ENCODE assay signal across 10 cellular contexts in the genomic region with DNA sequence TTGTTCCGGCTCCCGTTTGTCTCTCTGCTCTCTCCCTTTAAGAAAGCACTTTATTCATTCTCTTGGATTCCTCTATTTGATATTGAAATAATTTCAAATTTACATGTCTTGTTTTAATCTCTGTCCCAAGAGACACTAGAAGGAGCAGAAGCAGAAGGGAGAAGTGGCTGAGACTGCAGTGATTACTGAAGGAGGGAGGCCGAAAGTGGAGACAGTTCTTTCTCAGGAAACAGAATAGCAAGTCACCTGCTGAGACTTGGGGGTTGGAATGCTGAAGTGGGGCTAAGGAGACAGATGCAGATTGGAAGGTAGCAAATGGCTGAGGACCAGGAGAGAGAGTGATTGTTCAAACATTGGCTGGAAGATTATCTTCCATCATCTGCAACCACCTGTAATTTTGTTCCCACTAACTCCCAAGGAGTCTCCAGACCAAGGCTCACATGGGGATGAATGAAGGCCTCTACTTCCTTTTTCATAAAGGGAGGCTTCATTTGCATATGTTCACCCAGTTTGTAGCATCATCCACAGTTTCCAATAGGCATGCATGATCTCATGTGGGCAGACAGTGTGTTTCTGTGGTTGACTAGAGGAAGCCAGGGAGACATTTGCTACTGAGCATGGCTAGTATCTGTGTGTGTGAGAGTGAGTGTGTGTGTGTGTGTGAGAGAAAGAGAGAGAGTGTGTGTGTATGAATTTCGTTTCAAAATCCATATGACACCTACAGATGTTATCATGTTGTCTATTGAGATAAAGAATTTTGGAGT. TPM values are rescaled to one million over a fixed set of nuclear protein-coding genes. Genes with fewer than 3 reads are reported as not detected.
A peak's percentile ranks its signal among the peaks of the same experiment; 100 is the strongest.
DNase-seq lines count a peak whose midpoint lies in the region; ATAC-seq and TF ChIP-seq lines count a peak whose summit lies in the region.
"Had no signal": no experiment of that assay in that cellular context is flagged by ENCODE, and none has a peak within 500 bp of the region (broad histone marks: within the 10 kb centered on the region; RNA-seq: fewer than 3 reads in every experiment).

No MANE protein-coding gene starts in this region.

- intact Hi-C loops in left ventricle myocardium superior (cut with micrococcal nuclease), result no loop called here

- no peak overlapping the region for H3K27ac Mint-ChIP-seq in activated T-helper 17 cell treated with anti-CD3 and anti-CD28 coated beads, Interleukin-2, amount 50 U/mL, for 72 hours
- no peak overlapping the region for H3K27ac Mint-ChIP-seq in endothelial cell (ENCODE audit: unreplicated experiment)

- H3K36me3 Mint-ChIP-seq in activated T-helper 17 cell treated with anti-CD3 and anti-CD28 coated beads, Interleukin-2, amount 50 U/mL, for 72 hours (ENCODE audit: low read depth), result no peaks in the 10 kb centered on the region
- peaks cover under 1% of the 10 kb centered on the region for H3K36me3 Mint-ChIP-seq in endothelial cell (ENCODE audit: low read depth, unreplicated experiment)

- H3K4me3 Mint-ChIP-seq in activated T-helper 17 cell treated with anti-CD3 and anti-CD28 coated beads, Interleukin-2, amount 50 U/mL, for 72 hours, result no peak overlapping the region
- H3K4me3 Mint-ChIP-seq in endothelial cell (ENCODE audit: unreplicated experiment), result no peak overlapping the region

- H3K4me1 Mint-ChIP-seq in activated T-helper 17 cell treated with anti-CD3 and anti-CD28 coated beads, Interleukin-2, amount 50 U/mL, for 72 hours, result peaks cover 19% of the 10 kb centered on the region
- H3K4me1 Mint-ChIP-seq in endothelial cell (ENCODE audit: unreplicated experiment), result no peaks in the 10 kb centered on the region

- peak; percentile 48 for ATAC-seq in HG03469 (IDR thresholded peaks at IDR 0.05; ENCODE audit: unreplicated experiment)
- peak; percentile 98 for ATAC-seq in activated T-helper 17 cell treated with anti-CD3 and anti-CD28 coated beads, Interleukin-2, amount 50 U/mL, for 72 hours (replicated peaks)
- no peak for ATAC-seq in GM18520 (IDR thresholded peaks at IDR 0.05; ENCODE audit: unreplicated experiment)
- no peak for ATAC-seq in left ventricle myocardium superior

- no peak for TF ChIP-seq CTCF in endothelial cell (IDR thresholded peaks at IDR 0.05; ENCODE audit: unreplicated experiment)

- DNase-seq in stimulated activated CD4-positive, alpha-beta T cell treated with anti-CD3 and anti-CD28 coated beads, Interleukin-12 subunit alpha, Interleukin-12 subunit beta, amount 100 ng/mL, for 48 hours (ENCODE audit: low read depth in 2 of 3, low spot score in 1 of 3), result peak; percentile 9 to 18 (median 9)
- no peak for DNase-seq in stimulated activated CD4-positive, alpha-beta T cell treated with anti-CD3 and anti-CD28 coated beads, Interleukin-12 subunit alpha, Interleukin-12 subunit beta, amount 100 ng/mL, for 4 hours
- DNase-seq in left ventricle myocardium superior, result no peak
- no peak for DNase-seq in NCI-H2029 treated with DMSO at 0.1 percent for 48 hours (lab: John Stamatoyannopoulos, UW)
- no peak for DNase-seq in endothelial cell (ENCODE audit: low spot score)
- DNase-seq: adrenal gland had no signal

- H3K9me3 Mint-ChIP-seq in activated T-helper 17 cell treated with anti-CD3 and anti-CD28 coated beads, Interleukin-2, amount 50 U/mL, for 72 hours, result no peaks in the 10 kb centered on the region
- no peaks in the 10 kb centered on the region for H3K9me3 Mint-ChIP-seq in endothelial cell (ENCODE audit: unreplicated experiment)

- H3K27me3 Mint-ChIP-seq in activated T-helper 17 cell treated with anti-CD3 and anti-CD28 coated beads, Interleukin-2, amount 50 U/mL, for 72 hours, result no peaks in the 10 kb centered on the region
- H3K27me3 Mint-ChIP-seq in endothelial cell (ENCODE audit: unreplicated experiment), result peaks cover 2% of the 10 kb centered on the region

RNA-seq across cellular contexts. Expression of gene LTF, which starts 24.0 kb away (rescaled TPM):
- not detected for total RNA-seq in activated T-helper 17 cell treated with anti-CD3 and anti-CD28 coated beads, Interleukin-2, amount 50 U/mL, for 72 hours
- total RNA-seq in left ventricle myocardium superior (3.7 TPM), endothelial cell (ENCODE audit: unreplicated experiment) (not detected)

RNA-seq across cellular contexts. Expression of gene CCRL2, which starts 33.7 kb away (rescaled TPM):
- total RNA-seq in activated T-helper 17 cell treated with anti-CD3 and anti-CD28 coated beads, Interleukin-2, amount 50 U/mL, for 72 hours, result 1 to 10 TPM; 2.1 to 3.7 TPM
- total RNA-seq in left ventricle myocardium superior (1.4 TPM), endothelial cell (ENCODE audit: unreplicated experiment) (1.4 TPM)

RNA-seq across cellular contexts. Expression of gene RTP3, which starts 57.1 kb away (rescaled TPM):
- not detected for total RNA-seq in activated T-helper 17 cell treated with anti-CD3 and anti-CD28 coated beads, Interleukin-2, amount 50 U/mL, for 72 hours
- total RNA-seq in left ventricle myocardium superior (not detected), endothelial cell (ENCODE audit: unreplicated experiment) (not detected)
- total RNA-seq: adrenal gland, LHCN-M2 had no signal

Comparison
In these comparisons a context has a peak if more than half of its experiments do, and no peak if none do; other contexts are left out.
1. DNase-seq: peak in stimulated activated CD4-positive, alpha-beta T cell treated with anti-CD3 and anti-CD28 coated beads, Interleukin-12 subunit alpha, Interleukin-12 subunit beta, amount 100 ng/mL, for 48 hours (3 of 3); none in stimulated activated CD4-positive, alpha-beta T cell treated with anti-CD3 and anti-CD28 coated beads, Interleukin-12 subunit alpha, Interleukin-12 subunit beta, amount 100 ng/mL, for 4 hours (single experiment), left ventricle myocardium superior (single experiment), NCI-H2029 treated with DMSO at 0.1 percent for 48 hours (single experiment) and endothelial cell (single experiment).
2. ATAC-seq: peak in HG03469 (single experiment) and activated T-helper 17 cell treated with anti-CD3 and anti-CD28 coated beads, Interleukin-2, amount 50 U/mL, for 72 hours (single experiment); none in GM18520 (single experiment) and left ventricle myocardium superior (single experiment).